In genomic region chr19:30228113-30228725, GRCh38 we compare ENCODE assay signal across 8 cellular contexts.
A peak's percentile ranks its signal among the peaks of the same experiment; 100 is the strongest.
DNase-seq lines count a peak whose midpoint lies in the region; ATAC-seq and TF ChIP-seq lines count a peak whose summit lies in the region.

No MANE protein-coding gene starts in this region.

- intact Hi-C loops in Right ventricle myocardium superior (cut with DNase I) (loop anchor here (5.0 to 10.0 kb wide), 2 partner anchors 179 to 427 kb away; no protein-coding TSS in a partner anchor), mucosa of descending colon (cut with DNase I, micrococcal nuclease) (no loop called here)

- H3K4me1 ChIP-seq in cardiac muscle cell (ENCODE audit: low read depth) (peaks cover 10% of the 10 kb centered on the region), mucosa of descending colon (ENCODE audit: low read depth) (peaks cover 13% of the 10 kb centered on the region)

- DNase-seq in cardiac muscle cell (ENCODE audit: low read depth in 1 of 2, low spot score in 1 of 2): no peak
- DNase-seq in Right ventricle myocardium superior: no peak
- no peak for DNase-seq in cardiac fibroblast (ENCODE audit: low read depth in 2 of 2)
- peak in 2 of 3 donors; percentile 8 to 28 for DNase-seq in mucosa of descending colon
- DNase-seq in ureter (ENCODE audit: low spot score): peak; percentile 54
- no peak for DNase-seq in DMS153 treated with DMSO at 0.1 percent for 48 hours (lab: John Stamatoyannopoulos, UW; ENCODE audit: unreplicated experiment)
- DNase-seq in NOMO-1 treated with dmso at 0.1 percent for 144 hours (lab: John Stamatoyannopoulos, UW; ENCODE audit: unreplicated experiment): no peak

- H3K27ac ChIP-seq in cardiac muscle cell: no peak overlapping the region

- H3K36me3 ChIP-seq in cardiac muscle cell (no peaks in the 10 kb centered on the region), mucosa of descending colon (ENCODE audit: low read depth) (no peaks in the 10 kb centered on the region)

- peaks cover 97% of the 10 kb centered on the region for H3K27me3 ChIP-seq in cardiac muscle cell

- H3K9me3 ChIP-seq in cardiac muscle cell (ENCODE audit: low read depth): no peaks in the 10 kb centered on the region
- no peaks in the 10 kb centered on the region for H3K9me3 ChIP-seq in mucosa of descending colon

- no peak for ATAC-seq in Right ventricle myocardium superior (ENCODE audit: poor library complexity)
- ATAC-seq in mucosa of descending colon: no peak
- no peak for ATAC-seq in GM21723 (IDR thresholded peaks at IDR 0.05; ENCODE audit: unreplicated experiment)

- H3K4me3 ChIP-seq in cardiac muscle cell (peak overlapping the region; percentile 45), cardiac fibroblast (replicated peaks in 1 of 2; ENCODE audit: low read depth in 2 of 2, low read length in 2 of 2) (peak overlapping the region; percentile 32 to 42), mucosa of descending colon (no peak overlapping the region)

- TF ChIP-seq CTCF in cardiac muscle cell (IDR thresholded peaks at IDR 0.05; ENCODE audit: low read depth, low read length) (no peak), cardiac fibroblast (IDR thresholded peaks at IDR 0.05; ENCODE audit: low read depth, low read length) (no peak), mucosa of descending colon (IDR thresholded peaks at IDR 0.05) (no peak)

Comparison
In these comparisons a context has a peak if more than half of its experiments do, and no peak if none do; other contexts are left out.
1. DNase-seq: peak in mucosa of descending colon (2 of 3) and ureter (single experiment); none in cardiac muscle cell (0 of 2), Right ventricle myocardium superior (single experiment), cardiac fibroblast (0 of 2), DMS153 treated with DMSO at 0.1 percent for 48 hours (single experiment) and NOMO-1 treated with dmso at 0.1 percent for 144 hours (single experiment).